ENCODE assay signal across 1 cellular context in the genomic region with DNA sequence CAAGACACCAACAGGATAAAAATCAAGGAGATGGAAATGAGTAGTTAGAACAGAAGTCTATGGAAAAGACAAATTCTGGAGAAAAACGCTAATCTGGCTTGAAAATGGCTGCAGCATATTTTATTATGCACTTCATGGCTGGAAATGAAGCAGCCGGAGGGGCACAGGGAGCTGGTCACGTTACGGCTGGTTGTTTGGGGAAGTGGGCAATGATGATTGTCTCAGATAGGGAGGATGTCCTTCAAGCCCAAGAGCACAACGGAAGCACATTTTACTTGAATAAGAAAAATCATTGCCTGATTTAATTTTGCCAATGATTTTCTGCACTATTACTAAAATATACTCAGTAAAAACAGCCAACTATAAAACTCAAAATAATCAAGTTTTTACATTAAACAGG.
TF ChIP-seq lines count a peak whose summit lies in the region.

No MANE protein-coding gene starts in this region.

TF ChIP-seq in GM23338, 12 proteins besides CTCF, POLR2A, EP300 and RAD21 (continued from another document):
- TF ChIP-seq, protein P1, sequence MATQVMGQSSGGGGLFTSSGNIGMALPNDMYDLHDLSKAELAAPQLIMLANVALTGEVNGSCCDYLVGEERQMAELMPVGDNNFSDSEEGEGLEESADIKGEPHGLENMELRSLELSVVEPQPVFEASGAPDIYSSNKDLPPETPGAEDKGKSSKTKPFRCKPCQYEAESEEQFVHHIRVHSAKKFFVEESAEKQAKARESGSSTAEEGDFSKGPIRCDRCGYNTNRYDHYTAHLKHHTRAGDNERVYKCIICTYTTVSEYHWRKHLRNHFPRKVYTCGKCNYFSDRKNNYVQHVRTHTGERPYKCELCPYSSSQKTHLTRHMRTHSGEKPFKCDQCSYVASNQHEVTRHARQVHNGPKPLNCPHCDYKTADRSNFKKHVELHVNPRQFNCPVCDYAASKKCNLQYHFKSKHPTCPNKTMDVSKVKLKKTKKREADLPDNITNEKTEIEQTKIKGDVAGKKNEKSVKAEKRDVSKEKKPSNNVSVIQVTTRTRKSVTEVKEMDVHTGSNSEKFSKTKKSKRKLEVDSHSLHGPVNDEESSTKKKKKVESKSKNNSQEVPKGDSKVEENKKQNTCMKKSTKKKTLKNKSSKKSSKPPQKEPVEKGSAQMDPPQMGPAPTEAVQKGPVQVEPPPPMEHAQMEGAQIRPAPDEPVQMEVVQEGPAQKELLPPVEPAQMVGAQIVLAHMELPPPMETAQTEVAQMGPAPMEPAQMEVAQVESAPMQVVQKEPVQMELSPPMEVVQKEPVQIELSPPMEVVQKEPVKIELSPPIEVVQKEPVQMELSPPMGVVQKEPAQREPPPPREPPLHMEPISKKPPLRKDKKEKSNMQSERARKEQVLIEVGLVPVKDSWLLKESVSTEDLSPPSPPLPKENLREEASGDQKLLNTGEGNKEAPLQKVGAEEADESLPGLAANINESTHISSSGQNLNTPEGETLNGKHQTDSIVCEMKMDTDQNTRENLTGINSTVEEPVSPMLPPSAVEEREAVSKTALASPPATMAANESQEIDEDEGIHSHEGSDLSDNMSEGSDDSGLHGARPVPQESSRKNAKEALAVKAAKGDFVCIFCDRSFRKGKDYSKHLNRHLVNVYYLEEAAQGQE (IDR thresholded peaks at IDR 0.05; ENCODE audit: unreplicated experiment): no peak
